ENCODE assay signal across 7 cellular contexts in genomic region chr22:29266564-29267461, GRCh38. TPM values are rescaled to one million over a fixed set of nuclear protein-coding genes. Genes with fewer than 3 reads are reported as not detected.
DNase-seq lines count a peak whose midpoint lies in the region; ATAC-seq and TF ChIP-seq lines count a peak whose summit lies in the region.

No MANE protein-coding gene starts in this region.

- H3K4me3 Mint-ChIP-seq in T-helper 17 cell = peak overlapping the region; percentile 99

- H3K79me2 ChIP-seq in fibroblast of lung (ENCODE audit: control insufficient read depth, insufficient read depth, low read length) = peaks cover 48% of the 10 kb centered on the region

- H3K4me1 ChIP-seq in fibroblast of lung (ENCODE audit: control insufficient read depth, extremely low read depth, insufficient read depth, low read length) (peaks cover 27% of the 10 kb centered on the region), prostate gland (replicated peaks) (peaks cover 6% of the 10 kb centered on the region)

- peak overlapping the region; percentile 100 for H3K27ac Mint-ChIP-seq in T-helper 17 cell

- H3K27me3 Mint-ChIP-seq in T-helper 17 cell = no peaks in the 10 kb centered on the region

- H3K27me3 ChIP-seq in fibroblast of lung (ENCODE audit: control insufficient read depth, insufficient read depth, low read length) (no peaks in the 10 kb centered on the region), prostate gland (replicated peaks; ENCODE audit: insufficient read depth) (no peaks in the 10 kb centered on the region)

- peaks cover 40% of the 10 kb centered on the region for H3K4me1 Mint-ChIP-seq in T-helper 17 cell

- H3K36me3 ChIP-seq in fibroblast of lung (ENCODE audit: control insufficient read depth, insufficient read depth, low read length) (peaks cover 13% of the 10 kb centered on the region), prostate gland (peaks cover 0 to 5% of the 10 kb centered on the region in 2 donors)

- ATAC-seq in T-helper 17 cell (no peak), GM18502 (IDR thresholded peaks at IDR 0.05; ENCODE audit: poor library complexity, unreplicated experiment) (no peak), HG03354 (IDR thresholded peaks at IDR 0.05; ENCODE audit: poor library complexity, severe bottlenecking, unreplicated experiment) (no peak)

- peak overlapping the region; percentile 100 for H3K27ac ChIP-seq in fibroblast of lung (ENCODE audit: insufficient read depth, low read length)
- peak overlapping the region; percentile 97 to 98 for H3K27ac ChIP-seq in prostate gland

- peak overlapping the region; percentile 97 for H3K4me2 ChIP-seq in fibroblast of lung (ENCODE audit: extremely low read depth, insufficient read depth, low read length)

- H3K9me3 ChIP-seq in T-helper 17 cell (ENCODE audit: control insufficient read depth, low read length, poor library complexity, severe bottlenecking) (no peaks in the 10 kb centered on the region), fibroblast of lung (ENCODE audit: control insufficient read depth, insufficient read depth, low read depth, low read length) (no peaks in the 10 kb centered on the region), prostate gland (no peaks in the 10 kb centered on the region)

- DNase-seq in HFF-Myc (ENCODE audit: extremely low read depth, low read depth) (no peak), T-helper 17 cell (no peak), fibroblast of lung (ENCODE audit: low read depth in 2 of 2) (peak in 1 of 2 donors; percentile 13), prostate gland (ENCODE audit: low spot score) (no peak), DMS153 (lab: John Stamatoyannopoulos, UW) (no peak)

- peak overlapping the region; percentile 100 for H3K9ac ChIP-seq in fibroblast of lung (ENCODE audit: insufficient read depth, low read length)

- WGBS in prostate gland = 18% methylated on average over 13 of the region's 13 CpGs

- H2AFZ ChIP-seq in fibroblast of lung (ENCODE audit: low read length) = peak overlapping the region; percentile 42

- intact Hi-C loops in prostate gland (cut with DNase I) = no loop called here

- H3K4me3 ChIP-seq in HFF-Myc (replicated peaks; ENCODE audit: low read depth, low read length) = peak overlapping the region; percentile 80
- H3K4me3 ChIP-seq in fibroblast of lung (replicated peaks in 1 of 4; ENCODE audit: control extremely low read depth in 1 of 4, insufficient read depth in 1 of 4, low read depth in 3 of 4, low read length in 4 of 4) = peak overlapping the region; percentile 82 to 90 (median 88)
- H3K4me3 ChIP-seq in prostate gland = peak overlapping the region; percentile 84 to 92

- peaks cover 16% of the 10 kb centered on the region for H4K20me1 ChIP-seq in fibroblast of lung (ENCODE audit: control insufficient read depth, extremely low read depth, insufficient read depth, low read length)

- TF ChIP-seq CTCF in HFF-Myc (IDR thresholded peaks at IDR 0.05; ENCODE audit: low read depth, low read length, missing control alignments) (no peak), fibroblast of lung (conservative IDR thresholded peaks at IDR 0.05 in 1 of 2, IDR thresholded peaks at IDR 0.05 in 1 of 2; ENCODE audit: low read depth in 1 of 2, low read length in 2 of 2) (no peak), prostate gland (IDR thresholded peaks at IDR 0.05) (no peak)

- TF ChIP-seq POLR2A in prostate gland (IDR thresholded peaks at IDR 0.05) = no peak

- peaks cover 3% of the 10 kb centered on the region for H3K36me3 Mint-ChIP-seq in T-helper 17 cell (ENCODE audit: low read depth)

RNA-seq across cellular contexts. Expression of gene RHBDD3, which starts 1.0 kb away (rescaled TPM):
- 10 to 100 TPM; 11.3 to 15.9 TPM for total RNA-seq in T-helper 17 cell
- total RNA-seq in fibroblast of lung = 20.3 and 20.6 TPM in 2 replicates
- 6.7 and 7.2 TPM in 2 replicates for polyA plus RNA-seq in fibroblast of lung
- polyA plus RNA-seq in fibroblast of lung (2012) = 12.9 and 13.3 TPM in 2 replicates
- 4.2 and 5.3 TPM in 2 replicates for polyA minus RNA-seq in fibroblast of lung (ENCODE audit: low replicate concordance)
- total RNA-seq in prostate gland = 10 to 100 TPM; 66.9 to 74.6 TPM

RNA-seq across cellular contexts. Expression of gene EWSR1, which starts 1.3 kb away (rescaled TPM):
- total RNA-seq in T-helper 17 cell = 100 to 1,000 TPM; 323 to 335 TPM
- total RNA-seq in fibroblast of lung = 107 and 150 TPM in 2 replicates
- polyA plus RNA-seq in fibroblast of lung = 172 and 224 TPM in 2 replicates
- polyA plus RNA-seq in fibroblast of lung (2012) = 259 and 264 TPM in 2 replicates
- polyA minus RNA-seq in fibroblast of lung (ENCODE audit: low replicate concordance) = 288 and 421 TPM in 2 replicates
- total RNA-seq in prostate gland = 100 to 1,000 TPM; 181 to 213 TPM

RNA-seq across cellular contexts. Expression of gene GAS2L1, which starts 39.6 kb away (rescaled TPM):
- total RNA-seq in T-helper 17 cell (10 to 100 TPM in 1 of 2 donors, 1 to 10 TPM in 1; 2.5 to 32.6 TPM), fibroblast of lung (6.9 and 8.9 TPM in 2 replicates), prostate gland (100 to 1,000 TPM in 1 of 2 donors, 10 to 100 TPM in 1; 85.8 to 159 TPM)
- 5.4 and 7.5 TPM in 2 replicates for polyA plus RNA-seq in fibroblast of lung
- polyA plus RNA-seq in fibroblast of lung (2012) = 14.0 and 20.5 TPM in 2 replicates
- polyA minus RNA-seq in fibroblast of lung (ENCODE audit: low replicate concordance) = 6.9 and 8.0 TPM in 2 replicates

RNA-seq across cellular contexts. Expression of gene RASL10A, which starts 48.7 kb away (rescaled TPM):
- under 1 TPM in 1 of 2 donors, not detected in 1; 0.92 TPM for total RNA-seq in T-helper 17 cell
- total RNA-seq in fibroblast of lung = not detected in 2 replicates
- polyA plus RNA-seq in fibroblast of lung = not detected in 2 replicates
- polyA plus RNA-seq in fibroblast of lung (2012) = not detected in 2 replicates
- polyA minus RNA-seq in fibroblast of lung (ENCODE audit: low replicate concordance) = not detected in 2 replicates
- total RNA-seq in prostate gland = 10 to 100 TPM in 1 of 2 donors, 1 to 10 TPM in 1; 9.2 to 15.1 TPM
